ENCODE assay signal across 8 cellular contexts in genomic region chr9:91420471-91421021, GRCh38. TPM values are rescaled to one million over a fixed set of nuclear protein-coding genes. Genes with fewer than 3 reads are reported as not detected.
A peak's percentile ranks its signal among the peaks of the same experiment; 100 is the strongest.
DNase-seq lines count a peak whose midpoint lies in the region; TF ChIP-seq lines count a peak whose summit lies in the region.

No MANE protein-coding gene starts in this region.

- TF ChIP-seq CTCF in WI38 (IDR thresholded peaks at IDR 0.05; ENCODE audit: low read depth, low read length) (no peak), fibroblast of villous mesenchyme (IDR thresholded peaks at IDR 0.05; ENCODE audit: insufficient read depth, low read depth, low read length) (no peak), prostate gland (IDR thresholded peaks at IDR 0.05) (no peak)

- no peak for TF ChIP-seq POLR2A in prostate gland (IDR thresholded peaks at IDR 0.05)

- DNase-seq in EH (ENCODE audit: low read depth): peak; percentile 29
- DNase-seq in fibroblast of villous mesenchyme (ENCODE audit: low read depth): peak; percentile 56
- peak; percentile 3 for DNase-seq in prostate gland (ENCODE audit: low spot score)
- DNase-seq in epidermal melanocyte (ENCODE audit: insufficient read length, low spot score): no peak
- no peak for DNase-seq in NCI-H1694 treated with DMSO at 0.1 percent for 48 hours (lab: John Stamatoyannopoulos, UW)
- DNase-seq in SHP77 (lab: John Stamatoyannopoulos, UW): no peak
- no peak for DNase-seq in effector memory CD4-positive, alpha-beta T cell

- H3K36me3 ChIP-seq in prostate gland: no peaks in the 10 kb centered on the region
- H3K36me3 ChIP-seq in effector memory CD4-positive, alpha-beta T cell (ENCODE audit: control insufficient read depth, insufficient read depth, low read length): no peaks in the 10 kb centered on the region

- intact Hi-C loops in prostate gland (cut with DNase I): loop anchor here (5.0 kb wide), 2 partner anchors 118 to 303 kb away; no protein-coding TSS in a partner anchor

- peak overlapping the region; percentile 92 for H3K27ac ChIP-seq in prostate gland
- H3K27ac ChIP-seq in effector memory CD4-positive, alpha-beta T cell (ENCODE audit: insufficient read depth, low read length, poor library complexity, severe bottlenecking): no peak overlapping the region

- no peaks in the 10 kb centered on the region for H3K9me3 ChIP-seq in prostate gland
- H3K9me3 ChIP-seq in effector memory CD4-positive, alpha-beta T cell (ENCODE audit: control insufficient read depth, low read length): no peaks in the 10 kb centered on the region

- no peaks in the 10 kb centered on the region for H3K4me1 ChIP-seq in prostate gland (replicated peaks)
- peaks cover 30% of the 10 kb centered on the region for H3K4me1 ChIP-seq in effector memory CD4-positive, alpha-beta T cell (ENCODE audit: control insufficient read depth, insufficient read depth, low read length, poor library complexity, severe bottlenecking)

- H3K4me3 ChIP-seq in WI38 (ENCODE audit: low read depth, low read length) (peak overlapping the region; percentile 77), fibroblast of villous mesenchyme (ENCODE audit: low read depth, low read length) (peak overlapping the region; percentile 92), prostate gland (peak overlapping the region; percentile 76 to 79)
- no peak overlapping the region for H3K4me3 ChIP-seq in effector memory CD4-positive, alpha-beta T cell (ENCODE audit: insufficient read depth, low read depth, low read length, poor library complexity, severe bottlenecking)

- H3K27me3 ChIP-seq in prostate gland (replicated peaks; ENCODE audit: insufficient read depth): no peaks in the 10 kb centered on the region
- peaks cover 28% of the 10 kb centered on the region for H3K27me3 ChIP-seq in effector memory CD4-positive, alpha-beta T cell (replicated peaks; ENCODE audit: control insufficient read depth, insufficient read depth, low read length, poor library complexity, severe bottlenecking)

- WGBS in prostate gland: 29% methylated on average over 12 of the region's 12 CpGs

RNA-seq across cellular contexts. Expression of gene NFIL3, which starts 3.1 kb away (rescaled TPM):
- total RNA-seq in fibroblast of villous mesenchyme (15.5 and 18.1 TPM in 2 replicates), prostate gland (10 to 100 TPM; 28.7 to 33.5 TPM)

RNA-seq across cellular contexts. Expression of gene AUH, which starts 58.8 kb away (rescaled TPM):
- 13.2 and 13.4 TPM in 2 replicates for total RNA-seq in fibroblast of villous mesenchyme
- total RNA-seq in prostate gland: 10 to 100 TPM; 58.0 to 76.1 TPM

Comparison
In these comparisons a context has a peak if more than half of its experiments do, and no peak if none do; other contexts are left out.
1. DNase-seq: peak in EH (single experiment), fibroblast of villous mesenchyme (single experiment) and prostate gland (single experiment); none in epidermal melanocyte (single experiment), NCI-H1694 treated with DMSO at 0.1 percent for 48 hours (single experiment), SHP77 (0 of 2) and effector memory CD4-positive, alpha-beta T cell (0 of 3).